ENCODE assay signal across 1 cellular context in the genomic region with DNA sequence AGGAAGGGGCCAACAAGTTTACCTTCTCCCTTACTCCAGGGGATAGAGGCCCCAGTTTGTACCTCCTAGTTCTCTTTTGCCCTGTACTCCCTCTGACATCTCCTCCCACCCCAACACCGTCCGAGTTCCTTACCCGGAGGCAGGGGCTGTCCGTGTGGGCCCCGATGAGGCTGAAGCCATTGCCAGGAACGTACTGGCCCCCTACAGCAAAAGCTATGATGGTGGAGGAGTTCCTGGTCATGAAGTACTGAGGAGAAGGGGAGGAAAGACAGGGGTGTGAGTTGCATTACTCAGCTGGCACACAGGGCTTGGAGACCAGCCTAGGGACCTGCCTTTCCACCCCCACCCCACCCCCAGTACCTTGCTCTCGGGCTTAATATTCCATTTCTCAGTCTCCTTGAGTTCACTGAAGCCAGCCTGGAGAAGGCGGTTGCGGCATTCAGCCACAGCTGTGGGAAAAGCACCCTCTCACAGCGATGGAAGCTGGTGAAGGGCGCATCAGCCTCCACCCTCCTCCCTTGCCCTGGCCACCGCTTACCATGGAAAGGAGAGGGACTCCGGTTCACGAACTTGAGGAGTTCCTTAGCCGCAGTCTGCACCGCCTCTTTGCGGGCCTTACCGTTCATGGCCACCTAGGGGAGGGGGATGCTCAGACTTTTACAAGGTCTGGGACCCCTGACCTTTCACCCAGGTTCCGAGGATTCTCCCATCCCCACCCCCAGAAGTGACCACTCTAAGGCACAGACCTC.
TF ChIP-seq lines count a peak whose summit lies in the region.

No MANE protein-coding gene starts in this region.

TF ChIP-seq in GM12878, 131 proteins besides CTCF, POLR2A, EP300 and RAD21:
- TF ChIP-seq SMC3 (IDR thresholded peaks at IDR 0.05; ENCODE audit: borderline replicate concordance, low read length): no peak
- TF ChIP-seq NR2C1 (IDR thresholded peaks at IDR 0.05): peak; percentile 10; the same call in 1 of the 2 replicates
TF ChIP-seq in GM12878: peak in this region for 1.
